ENCODE assay signal across 8 cellular contexts in genomic region chr3:97793415-97794019, GRCh38. TPM values are rescaled to one million over a fixed set of nuclear protein-coding genes. Genes with fewer than 3 reads are reported as not detected.
DNase-seq lines count a peak whose midpoint lies in the region; ATAC-seq, FAIRE-seq and TF ChIP-seq lines count a peak whose summit lies in the region.

No MANE protein-coding gene starts in this region.

- H3K4me2 ChIP-seq in A549 = no peak overlapping the region

- no peaks in the 10 kb centered on the region for H3K36me3 Mint-ChIP-seq in WTC11
- H3K36me3 Mint-ChIP-seq in glutamatergic neuron (ENCODE audit: unreplicated experiment) = no peaks in the 10 kb centered on the region

- TF ChIP-seq RAD21 in A549 (conservative IDR thresholded peaks at IDR 0.05 in 1 of 2, IDR thresholded peaks at IDR 0.05 in 1 of 2) = peak; percentile 84 to 86

- no peak for TF ChIP-seq POLR2A in A549 (IDR thresholded peaks at IDR 0.05; ENCODE audit: low read length)
- no peak for TF ChIP-seq POLR2A in sigmoid colon (IDR thresholded peaks at IDR 0.05)

- intact Hi-C loops in sigmoid colon (cut with DNase I) = loop anchor here (1.0 to 10.0 kb wide), 2 partner anchors 151 to 230 kb away; no protein-coding TSS in a partner anchor

- POLR2A ChIA-PET in A549 (lab: Yijun Ruan, JAX) = no interaction called here
- POLR2A ChIA-PET in WTC11 (lab: Charles Lee) = no interaction called here

- no peaks in the 10 kb centered on the region for H3K9me3 ChIP-seq in A549
- no peaks in the 10 kb centered on the region for H3K9me3 ChIP-seq in sigmoid colon

- H3K4me1 ChIP-seq in A549 (no peaks in the 10 kb centered on the region), sigmoid colon (no peaks in the 10 kb centered on the region)

- peak in 1 of 2 experiments; percentile 68; a peak in 3 of 6 replicates for ATAC-seq in A549
- ATAC-seq in HG02852 (IDR thresholded peaks at IDR 0.05; ENCODE audit: unreplicated experiment) = peak; percentile 74
- no peak for ATAC-seq in WTC11

- H3K27ac Mint-ChIP-seq in WTC11 (no peak overlapping the region), glutamatergic neuron (ENCODE audit: unreplicated experiment) (no peak overlapping the region)

- no peak overlapping the region for H3K4me3 ChIP-seq in A549
- no peak overlapping the region for H3K4me3 ChIP-seq in GM12864 (ENCODE audit: low read depth, low read length)
- H3K4me3 ChIP-seq in sigmoid colon = no peak overlapping the region

- H3K4me3 Mint-ChIP-seq in WTC11 = no peak overlapping the region
- H3K4me3 Mint-ChIP-seq in glutamatergic neuron (ENCODE audit: unreplicated experiment) = no peak overlapping the region

- TF ChIP-seq EP300 in A549 (IDR thresholded peaks at IDR 0.05) (no peak), sigmoid colon (IDR thresholded peaks at IDR 0.05) (no peak)

- peaks cover 0 to 2% (median 0%) of the 10 kb centered on the region in 4 donors for H3K36me3 ChIP-seq in sigmoid colon

- no peaks in the 10 kb centered on the region for H3K27me3 ChIP-seq in sigmoid colon

- H3K9me3 Mint-ChIP-seq in WTC11 (no peaks in the 10 kb centered on the region), glutamatergic neuron (ENCODE audit: unreplicated experiment) (no peaks in the 10 kb centered on the region)

- H3K4me1 Mint-ChIP-seq in WTC11 (peaks cover 9% of the 10 kb centered on the region), glutamatergic neuron (ENCODE audit: low read depth, unreplicated experiment) (peaks cover 6% of the 10 kb centered on the region)

- CTCF ChIA-PET in A549 (lab: Yijun Ruan, JAX) = interaction anchor here (0.6 to 4.8 kb wide), 16 partner anchors 12 to 863 kb away, joined by 3 to 78 read pairs (median 4); no protein-coding TSS in a partner anchor
- CTCF ChIA-PET in WTC11 (lab: Charles Lee) = no interaction called here

- peak; percentile 77 for FAIRE-seq in A549 (lab: Jason Lieb, UNC)

- no peak overlapping the region for H3K27ac ChIP-seq in A549
- no peak overlapping the region for H3K27ac ChIP-seq in sigmoid colon

- H3K27me3 Mint-ChIP-seq in WTC11 (ENCODE audit: low read depth) (no peaks in the 10 kb centered on the region), glutamatergic neuron (ENCODE audit: unreplicated experiment) (no peaks in the 10 kb centered on the region)

- DNase-seq in A549 (ENCODE audit: low read depth in 1 of 2, low spot score in 1 of 2) = peak; percentile 13 to 60
- DNase-seq in GM12864 (ENCODE audit: low read depth) = peak; percentile 25
- DNase-seq in NCI-H2029 treated with DMSO at 0.1 percent for 48 hours (lab: John Stamatoyannopoulos, UW) = peak; percentile 63
- DNase-seq in WTC11 (ENCODE audit: low spot score) = no peak
- no peak for DNase-seq in glutamatergic neuron
- no peak for DNase-seq in sigmoid colon
- DNase-seq in occipital lobe (lab: John Stamatoyannopoulos, UW) = no peak

- TF ChIP-seq CTCF in A549 (IDR thresholded peaks at IDR 0.05) (peak; percentile 90), GM12864 (IDR thresholded peaks at IDR 0.05; ENCODE audit: low read depth, low read length, missing control alignments) (peak; percentile 64), WTC11 (IDR thresholded peaks at IDR 0.05) (peak; percentile 67), glutamatergic neuron (IDR thresholded peaks at IDR 0.05; ENCODE audit: partially characterized antibody, unreplicated experiment) (peak; percentile 77), sigmoid colon (IDR thresholded peaks at IDR 0.05) (peak; percentile 61 to 78 (median 70))

TF ChIP-seq in A549, 52 proteins besides CTCF, POLR2A, EP300 and RAD21 (continues in another document):
- TF ChIP-seq RARB (CRISPR knock-in tag; IDR thresholded peaks at IDR 0.05) (no peak), SMC3 (IDR thresholded peaks at IDR 0.05) (peak; percentile 88), FOSB (CRISPR knock-in tag; IDR thresholded peaks at IDR 0.05) (no peak), MAZ (IDR thresholded peaks at IDR 0.05; ENCODE audit: borderline replicate concordance, low read depth, low read length) (no peak), ATOH8 (CRISPR knock-in tag; IDR thresholded peaks at IDR 0.05; ENCODE audit: low read depth) (no peak), BCL3 (IDR thresholded peaks at IDR 0.05) (no peak), MAFK (IDR thresholded peaks at IDR 0.05; ENCODE audit: partially characterized antibody) (peak; percentile 80), KDM1A (IDR thresholded peaks at IDR 0.05; ENCODE audit: low read depth) (no peak), FOXS1 (CRISPR knock-in tag; IDR thresholded peaks at IDR 0.05) (no peak), NFE2L2 (conservative IDR thresholded peaks at IDR 0.05; ENCODE audit: low read length) (no peak)

TF ChIP-seq in WTC11, 78 proteins besides CTCF, POLR2A, EP300 and RAD21:
- TF ChIP-seq MAX (CRISPR knock-in tag; IDR thresholded peaks at IDR 0.05) (no peak), NFYB (CRISPR knock-in tag; conservative IDR thresholded peaks at IDR 0.05; ENCODE audit: low read depth) (no peak), ARID4B (CRISPR knock-in tag; IDR thresholded peaks at IDR 0.05; ENCODE audit: borderline replicate concordance) (no peak), ZNF232 (CRISPR knock-in tag; IDR thresholded peaks at IDR 0.05) (no peak), RORB (CRISPR knock-in tag; IDR thresholded peaks at IDR 0.05) (no peak), E2F1 (CRISPR knock-in tag; IDR thresholded peaks at IDR 0.05) (no peak), NR2C2 (CRISPR knock-in tag; IDR thresholded peaks at IDR 0.05) (no peak), RELA (CRISPR knock-in tag; IDR thresholded peaks at IDR 0.05; ENCODE audit: borderline replicate concordance) (no peak)

RNA-seq across cellular contexts. Expression of gene CRYBG3, which starts 28.3 kb away (rescaled TPM):
- polyA plus RNA-seq in A549 (2011; rRNA removed) (8.7 TPM in 2 replicates), A549 (2017; fragmentation: RNase III; extraction: RNeasy Plus Mini Kit Qiagen cat#74134 plus additional on column Dnase treatment) (3.6 to 4.5 TPM (median 4.3 TPM) in 3 replicates), sigmoid colon (1 to 10 TPM; 3.0 to 7.1 (median 3.2) TPM)
- polyA plus RNA-seq in A549 (2012; cell fraction: cytosol; rRNA removed) = 1.6 and 1.7 TPM in 2 replicates
- polyA plus RNA-seq in A549 (2012; cell fraction: nucleus; rRNA removed) = 2.8 and 2.9 TPM in 2 replicates
- polyA minus RNA-seq in A549 (2011; rRNA and poly(A)+ RNA removed) = 11.3 and 14.9 TPM in 2 replicates
- total RNA-seq in WTC11 (2021) (12.6 to 13.6 TPM (median 13.3 TPM) in 3 replicates), glutamatergic neuron (ENCODE audit: unreplicated experiment) (89.5 TPM), sigmoid colon (10 to 100 TPM; 37.8 to 60.2 (median 43.2) TPM), occipital lobe (5.9 TPM)

RNA-seq across cellular contexts. Expression of gene ARL6, which starts 29.0 kb away (rescaled TPM):
- 9.9 and 11.7 TPM in 2 replicates for polyA plus RNA-seq in A549 (2011; rRNA removed)
- polyA plus RNA-seq in A549 (2012; cell fraction: cytosol; rRNA removed) = 2.1 and 2.2 TPM in 2 replicates
- polyA plus RNA-seq in A549 (2012; cell fraction: nucleus; rRNA removed) = 1.2 and 2.7 TPM in 2 replicates
- 6.9 to 7.4 TPM (median 7.3 TPM) in 3 replicates for polyA plus RNA-seq in A549 (2017; fragmentation: RNase III; extraction: RNeasy Plus Mini Kit Qiagen cat#74134 plus additional on column Dnase treatment)
- 17.9 and 20.1 TPM in 2 replicates for polyA minus RNA-seq in A549 (2011; rRNA and poly(A)+ RNA removed)
- 6.6 to 7.1 TPM (median 6.8 TPM) in 3 replicates for total RNA-seq in WTC11 (2021)
- total RNA-seq in glutamatergic neuron (ENCODE audit: unreplicated experiment) = 9.6 TPM
- total RNA-seq in sigmoid colon = 10 to 100 TPM in 2 of 4 donors, 1 to 10 TPM in 2; 8.6 to 11.1 (median 9.9) TPM
- 1 to 10 TPM in 2 of 3 donors, under 1 TPM in 1; 0.69 to 1.8 (median 1.2) TPM for polyA plus RNA-seq in sigmoid colon
- total RNA-seq in occipital lobe = 40.1 TPM

Comparison
In these comparisons a context has a peak if more than half of its experiments do, and no peak if none do; other contexts are left out.
1. DNase-seq: peak in A549 (2 of 2), GM12864 (single experiment) and NCI-H2029 treated with DMSO at 0.1 percent for 48 hours (single experiment); none in WTC11 (single experiment), glutamatergic neuron (single experiment), sigmoid colon (single experiment) and occipital lobe (single experiment).
2. Of the 8 proteins assayed by ChIP-seq in both WTC11 and A549: peak only in WTC11: none; only in A549: none; in both: CTCF; in neither: 7.
3. Peak in every context shown above with its lines, with median percentiles within 50 percentile points of each other: CTCF ChIP-seq.